Comparison of ENCODE assay signal across 24 cellular contexts in the genomic region with DNA sequence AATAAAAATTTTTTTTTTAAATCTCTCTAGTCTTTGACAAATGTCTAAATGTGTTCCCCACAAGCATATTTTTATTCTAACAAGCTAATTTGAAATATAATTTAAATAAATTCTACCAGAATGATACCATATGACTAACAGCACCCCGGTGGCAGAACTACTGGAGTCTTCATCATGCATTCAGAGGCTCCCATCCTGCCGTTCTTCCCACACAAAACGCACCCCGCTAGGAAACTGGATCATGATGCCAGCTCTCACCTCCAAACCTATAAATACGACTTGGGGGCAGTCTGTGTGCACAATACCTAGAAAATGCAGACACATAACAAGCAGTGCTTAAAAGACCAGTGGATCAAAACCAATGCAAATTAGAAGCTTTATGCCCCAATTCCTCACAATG. TPM values are rescaled to one million over a fixed set of nuclear protein-coding genes. Genes with fewer than 3 reads are reported as not detected.
A peak's percentile ranks its signal among the peaks of the same experiment; 100 is the strongest.
DNase-seq lines count a peak whose midpoint lies in the region; ATAC-seq and TF ChIP-seq lines count a peak whose summit lies in the region.
"Had no signal": no experiment of that assay in that cellular context is flagged by ENCODE, and none has a peak within 500 bp of the region (broad histone marks: within the 10 kb centered on the region; RNA-seq: fewer than 3 reads in every experiment).

No MANE protein-coding gene starts in this region.

- H3K27me3 Mint-ChIP-seq in brain, result no peaks in the 10 kb centered on the region

- POLR2A ChIA-PET in GM10248 (lab: Yijun Ruan, JAX), result no interaction called here

- ATAC-seq in psoas muscle (no peak), GM18868 (IDR thresholded peaks at IDR 0.05; ENCODE audit: unreplicated experiment) (no peak)
- ATAC-seq: K562, PC-3, SK-N-SH treated with all-trans-retinoic acid at 6 μM for 48 hours had no signal

- no peak overlapping the region for H3K4me3 ChIP-seq in psoas muscle
- H3K4me3 ChIP-seq: A549, K562 had no signal

- H3K4me1 ChIP-seq in psoas muscle, result peaks cover 42% of the 10 kb centered on the region

- intact Hi-C loops in psoas muscle (cut with DNase I), result no loop called here

- DNase-seq in DMS79 treated with DMSO at 0.1 percent for 48 hours (lab: John Stamatoyannopoulos, UW) (peak; percentile 19), psoas muscle (no peak), NCI-H2029 treated with DMSO at 0.1 percent for 48 hours (lab: John Stamatoyannopoulos, UW) (no peak), NCI-H2196 treated with DMSO at 0.1 percent for 48 hours (lab: John Stamatoyannopoulos, UW; ENCODE audit: unreplicated experiment) (no peak), GM10248 (ENCODE audit: extremely low spot score) (no peak)
- DNase-seq: AML-193; Calu3; GOT3; HCEC 1CT; Kasumi-1; NCI-H1092 treated with DMSO at 0.1 percent for 48 hours; NCI-H1436; NCI-H187; NCI-H2171 treated with DMSO at 0.1 percent for 48 hours; NCI-H446; NCI-H524 treated with DMSO at 0.1 percent for 48 hours; NCI-H82; NK-92 treated with Interleukin-12 subunit alpha and Interleukin-12 subunit beta, amount 100 ng/mL, for 24 hours; PC-3 had no signal

- H3K27ac Mint-ChIP-seq in brain, result peak overlapping the region in 4 of 5 experiments; percentile 51 to 89 (median 70)

- H3K36me3 Mint-ChIP-seq in brain, result no peaks in the 10 kb centered on the region

- 53 to 72% (median 56%) methylated on average over 5 of the region's 5 CpGs for WGBS in psoas muscle, 3 donors

- H3K4me3 Mint-ChIP-seq in brain, result peak overlapping the region in 3 of 5 experiments; percentile 10 to 58 (median 27)

- no peaks in the 10 kb centered on the region for H3K9me3 Mint-ChIP-seq in brain

- TF ChIP-seq CTCF in brain (conservative IDR thresholded peaks at IDR 0.05), result no peak
- no peak for TF ChIP-seq CTCF in psoas muscle (IDR thresholded peaks at IDR 0.05)
- TF ChIP-seq CTCF in GM10248 (IDR thresholded peaks at IDR 0.05; ENCODE audit: control extremely low read depth, extremely low read depth, low read depth, missing control alignments), result no peak

- H3K9me3 ChIP-seq in psoas muscle, result no peaks in the 10 kb centered on the region
- H3K9me3 ChIP-seq: A549 had no signal

- no peaks in the 10 kb centered on the region for H3K36me3 ChIP-seq in psoas muscle (ENCODE audit: insufficient read depth in 1 of 2, low read depth in 1 of 2)

- H3K27me3 ChIP-seq in psoas muscle (ENCODE audit: insufficient read depth in 3 of 3, low read length in 2 of 3), result no peaks in the 10 kb centered on the region

- CTCF ChIA-PET in GM10248 (lab: Yijun Ruan, JAX), result interaction anchor here (1.2 kb wide), 1 partner anchor 140 kb away, joined by 3 read pairs; no protein-coding TSS in a partner anchor

- H3K27ac ChIP-seq in psoas muscle, result peak overlapping the region; percentile 77
- H3K27ac ChIP-seq: A549 had no signal

- H3K4me1 Mint-ChIP-seq in brain, result peaks cover 20% of the 10 kb centered on the region

RNA-seq across cellular contexts. Expression of gene HOMER2, which starts 8.5 kb away (rescaled TPM):
- polyA plus RNA-seq in brain (ENCODE audit: insufficient read depth, low read depth, low replicate concordance), result 12.1 TPM
- total RNA-seq in psoas muscle, result 100 to 1,000 TPM in 2 of 4 donors, 10 to 100 TPM in 2; 53.9 to 119 (median 92.3) TPM
- polyA plus RNA-seq in psoas muscle, result 10 to 100 TPM; 27.2 to 38.3 (median 36.7) TPM

RNA-seq across cellular contexts. Expression of gene RAMAC, which starts 42.0 kb away (rescaled TPM):
- polyA plus RNA-seq in brain (ENCODE audit: insufficient read depth, low read depth, low replicate concordance) (22.6 TPM), psoas muscle (10 to 100 TPM; 23.8 to 43.3 (median 43.0) TPM)
- total RNA-seq in psoas muscle, result 10 to 100 TPM; 17.0 to 21.8 (median 19.9) TPM
